8 cellular contexts compared by ENCODE assay signal in genomic region chr10:8956400-8956799, GRCh38.
"Had no signal": no experiment of that assay in that cellular context is flagged by ENCODE, and none has a peak within 500 bp of the region (broad histone marks: within the 10 kb centered on the region; RNA-seq: fewer than 3 reads in every experiment).

No MANE protein-coding gene starts in this region.

- H3K27ac ChIP-seq: GM23248 had no signal

- H3K9me3 ChIP-seq: HAP-1 had no signal

- H3K9ac ChIP-seq: GM23248 had no signal

- H3K4me3 ChIP-seq: GM23248, HAP-1, K562 had no signal

- H2AFZ ChIP-seq: GM23248 had no signal

- DNase-seq: GM23248, GOT3, H7, IMR-90, KG1 had no signal

- FAIRE-seq: K562 had no signal

- ATAC-seq: HCT116, K562 had no signal

- H3K36me3 ChIP-seq: HAP-1 had no signal

- H3K4me1 ChIP-seq: HAP-1 had no signal
